ENCODE assay signal across 7 cellular contexts in the genomic region with DNA sequence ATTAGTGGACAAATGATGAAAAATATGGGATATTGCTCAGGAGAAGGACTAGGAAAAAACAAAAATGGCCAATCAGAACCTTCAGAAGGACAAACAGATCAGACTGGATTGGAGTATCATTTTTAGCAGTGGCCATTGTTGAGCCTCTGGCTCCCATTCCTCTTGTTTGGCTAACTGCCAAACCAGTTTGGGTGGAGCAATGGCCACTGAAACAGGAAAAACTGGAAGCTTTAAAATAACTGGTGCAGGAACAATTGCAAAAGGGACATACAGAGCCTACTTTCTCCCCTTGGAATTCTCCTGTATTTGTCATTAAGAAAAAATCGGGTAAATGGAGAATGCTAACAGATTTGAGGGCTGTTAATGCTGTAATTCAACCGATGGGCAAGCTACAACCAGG. TPM values are rescaled to one million over a fixed set of nuclear protein-coding genes. Genes with fewer than 3 reads are reported as not detected.
DNase-seq lines count a peak whose midpoint lies in the region; FAIRE-seq and TF ChIP-seq lines count a peak whose summit lies in the region.
"Not testable (repeated sequence)": the region's sequence is repeated elsewhere in the genome, so short reads cannot be mapped to it uniquely, and the experiment has no call there.

No MANE protein-coding gene starts in this region.

- not testable (repeated sequence) for H3K9ac ChIP-seq in trophoblast cell (ENCODE audit: low read length)

- CTCF ChIA-PET in PC-9 (lab: Charles Lee): interaction anchor here (0.6 kb wide), 2 partner anchors 65 to 1732 kb away, joined by 3 read pairs; no protein-coding TSS in a partner anchor

- not testable (repeated sequence) for H3K4ac ChIP-seq in trophoblast cell (ENCODE audit: low read depth, low read length)

- H3K4me1 ChIP-seq in PC-9 (replicated peaks; ENCODE audit: insufficient read depth): peaks cover 12% of the 10 kb centered on the region
- peaks cover 16% of the 10 kb centered on the region for H3K4me1 ChIP-seq in left ventricle myocardium inferior
- H3K4me1 ChIP-seq in trophoblast cell (ENCODE audit: control insufficient read depth in 1 of 2, insufficient read depth in 2 of 2, low read length in 2 of 2): not testable (repeated sequence)

- not testable (repeated sequence) for H2AFZ ChIP-seq in PC-9; trophoblast cell (ENCODE audit: insufficient read depth, low read length, poor library complexity)

- not testable (repeated sequence) for H3K79me1 ChIP-seq in trophoblast cell (ENCODE audit: low read length)

- intact Hi-C loops in PC-9 (cut with micrococcal nuclease; ENCODE audit: unreplicated experiment); left ventricle myocardium inferior (cut with micrococcal nuclease): not testable (repeated sequence)

- H3K27me3 ChIP-seq in PC-9 (ENCODE audit: insufficient read depth, low read depth); bronchial epithelial cell (ENCODE audit: control insufficient read depth, insufficient read depth, low read length); left ventricle myocardium inferior (ENCODE audit: low read depth); trophoblast cell (ENCODE audit: insufficient read depth, low read length): not testable (repeated sequence)

- peaks cover 23% of the 10 kb centered on the region; the same call in 1 of the 2 replicates for H3K9me3 ChIP-seq in PC-9 (ENCODE audit: insufficient read depth, low read depth)
- H3K9me3 ChIP-seq in left ventricle myocardium inferior (replicated peaks): peaks cover 34% of the 10 kb centered on the region
- peaks cover 13% of the 10 kb centered on the region for H3K9me3 ChIP-seq in trophoblast cell (ENCODE audit: insufficient read depth, low read depth, low read length)

- not testable (repeated sequence) for H3K27ac ChIP-seq in PC-9; trophoblast cell (ENCODE audit: low read depth, low read length)
- peak overlapping the region; percentile 39 for H3K27ac ChIP-seq in left ventricle myocardium inferior (replicated peaks)

- H3F3A ChIP-seq in PC-9 (ENCODE audit: insufficient read depth, low read depth): peaks cover 11% of the 10 kb centered on the region; the same call in 1 of the 2 replicates

- not testable (repeated sequence) for H3K23ac ChIP-seq in trophoblast cell (ENCODE audit: low read length)

- H3K9me2 ChIP-seq in PC-9 (ENCODE audit: insufficient read depth): not testable (repeated sequence)

- not testable (repeated sequence) for H3K4me3 ChIP-seq in PC-9; bronchial epithelial cell (ENCODE audit: low read depth, low read length); epithelial cell of esophagus (ENCODE audit: low read length); left ventricle myocardium inferior; trophoblast cell (ENCODE audit: low read depth, low read length)

- TF ChIP-seq CTCF in PC-9 (conservative IDR thresholded peaks at IDR 0.05); bronchial epithelial cell (IDR thresholded peaks at IDR 0.05; ENCODE audit: insufficient read depth, low read length, severe bottlenecking); epithelial cell of esophagus (IDR thresholded peaks at IDR 0.05; ENCODE audit: insufficient read depth, low read depth, low read length, missing control alignments); left ventricle myocardium inferior (IDR thresholded peaks at IDR 0.05; ENCODE audit: borderline replicate concordance): not testable (repeated sequence)

- H2BK120ac ChIP-seq in trophoblast cell (ENCODE audit: insufficient read depth, low read length, poor library complexity): not testable (repeated sequence)

- 0 out of 2 replicates have a peak overlapping the region, but pooled peaks have one; percentile 12 for H3K4me2 ChIP-seq in PC-9
- not testable (repeated sequence) for H3K4me2 ChIP-seq in trophoblast cell (ENCODE audit: low read length)

- not testable (repeated sequence) for H4K12ac ChIP-seq in trophoblast cell (ENCODE audit: low read depth, low read length)

- DNase-seq in HT-29 (ENCODE audit: low spot score) (peak; percentile 85), NCI-H748 (lab: John Stamatoyannopoulos, UW; ENCODE audit: unreplicated experiment) (peak; percentile 45), PC-9 (peak; percentile 37 to 46), bronchial epithelial cell (ENCODE audit: low read depth) (peak; percentile 19), epithelial cell of esophagus (ENCODE audit: low read depth) (peak; percentile 34), trophoblast cell (peak; percentile 60 to 85)
- DNase-seq in left ventricle myocardium inferior: not testable (repeated sequence)

- not testable (repeated sequence) for H4K91ac ChIP-seq in trophoblast cell (ENCODE audit: low read depth, low read length)

- not testable (repeated sequence) for H3K14ac ChIP-seq in trophoblast cell (ENCODE audit: low read length)

- H2AK5ac ChIP-seq in trophoblast cell (ENCODE audit: low read length): not testable (repeated sequence)

- H3K79me2 ChIP-seq in PC-9 (ENCODE audit: low read depth); trophoblast cell (ENCODE audit: control insufficient read depth, insufficient read depth, low read length, poor library complexity): not testable (repeated sequence)

- no CpG with 5 or more reads among the region's 2 CpGs for WGBS in trophoblast cell (ENCODE audit: extremely low coverage, insufficient coverage, insufficient read length)

- H2BK12ac ChIP-seq in trophoblast cell (ENCODE audit: low read length): not testable (repeated sequence)

- H3K18ac ChIP-seq in trophoblast cell (ENCODE audit: low read length): not testable (repeated sequence)

- not testable (repeated sequence) for FAIRE-seq in bronchial epithelial cell (lab: Jason Lieb, UNC)

- not testable (repeated sequence) for H4K20me1 ChIP-seq in PC-9 (ENCODE audit: insufficient read depth)

- not testable (repeated sequence) for H4K8ac ChIP-seq in trophoblast cell (ENCODE audit: low read depth, low read length)

- not testable (repeated sequence) for BruUV-seq in PC-9 (replicated peaks; lab: Mats Ljungman, UMichigan)

- H3K36me3 ChIP-seq in PC-9 (ENCODE audit: low read depth) (peaks cover 67% of the 10 kb centered on the region), bronchial epithelial cell (ENCODE audit: control insufficient read depth, insufficient read depth, low read length) (peaks cover 11% of the 10 kb centered on the region), left ventricle myocardium inferior (peaks cover 82% of the 10 kb centered on the region), trophoblast cell (ENCODE audit: control insufficient read depth in 1 of 2, insufficient read depth in 2 of 2, low read length in 2 of 2) (peaks cover 27 to 37% of the 10 kb centered on the region in 2 experiments)

- not testable (repeated sequence) for H2BK5ac ChIP-seq in trophoblast cell (ENCODE audit: low read depth, low read length, poor library complexity)

- POLR2A ChIA-PET in PC-9 (lab: Charles Lee; ENCODE audit: unreplicated experiment): interaction anchor here (0.7 kb wide), 1 partner anchor 47 kb away, joined by 4 read pairs; no protein-coding TSS in a partner anchor

RNA-seq across cellular contexts. Expression of a gene that starts 45.5 kb away (rescaled TPM):
- total RNA-seq in HT-29 (2014; rRNA removed; shearing (Covaris generic)): 154 and 157 TPM in 2 replicates
- total RNA-seq in PC-9 (2021): 158 and 187 TPM in 2 replicates
- total RNA-seq in bronchial epithelial cell: 144 and 223 TPM in 2 replicates
- total RNA-seq in left ventricle myocardium inferior: 511 TPM
- 82.1 and 86.6 TPM in 2 replicates for polyA plus RNA-seq in trophoblast cell (2013)
